11 cellular contexts compared by ENCODE assay signal in genomic region chr5:68112658-68113057, GRCh38.
"Had no signal": no experiment of that assay in that cellular context is flagged by ENCODE, and none has a peak within 500 bp of the region (broad histone marks: within the 10 kb centered on the region; RNA-seq: fewer than 3 reads in every experiment).

No MANE protein-coding gene starts in this region.

- H3K9ac ChIP-seq: GM23248 had no signal

- DNase-seq: GM23248, GOT3, H7, H9, HCEC 1CT, HFFc6 had no signal

- H2AFZ ChIP-seq: GM23248, GM23338 had no signal

- H3K36me3 ChIP-seq: HAP-1 had no signal

- ATAC-seq: GM23338, HCT116 had no signal

- H3K27ac ChIP-seq: GM23248 had no signal

- H3K4me2 ChIP-seq: GM23338 had no signal

- H3K4me1 ChIP-seq: HAP-1 had no signal

- H3K4me3 ChIP-seq: GM23248, GM23338, HAP-1 had no signal

- H3K9me3 ChIP-seq: HAP-1 had no signal

- FAIRE-seq: H1, H54 had no signal
